In the genomic region with DNA sequence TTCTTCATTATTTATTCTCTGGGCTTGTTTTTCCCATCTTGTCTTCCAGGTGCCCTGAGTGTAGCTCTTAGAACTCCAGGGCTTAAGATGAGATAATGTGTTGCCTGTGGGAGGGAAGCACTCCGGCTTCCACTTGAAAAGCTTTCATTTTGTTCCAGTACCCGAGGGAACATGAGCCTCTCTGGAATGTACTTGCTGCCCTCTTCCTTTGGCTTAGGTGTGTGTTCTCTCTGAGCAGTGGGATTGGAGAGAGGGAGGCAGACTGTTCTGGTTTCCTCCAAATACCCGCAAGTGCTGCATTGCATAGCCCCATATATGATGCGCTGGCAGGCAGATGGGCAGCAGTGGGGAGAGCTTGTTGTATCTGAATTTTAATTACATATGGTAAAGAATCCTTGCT, we compare ENCODE assay signal across 11 cellular contexts. TPM values are rescaled to one million over a fixed set of nuclear protein-coding genes. Genes with fewer than 3 reads are reported as not detected.
DNase-seq lines count a peak whose midpoint lies in the region; ATAC-seq and TF ChIP-seq lines count a peak whose summit lies in the region.
"Had no signal": no experiment of that assay in that cellular context is flagged by ENCODE, and none has a peak within 500 bp of the region (broad histone marks: within the 10 kb centered on the region; RNA-seq: fewer than 3 reads in every experiment).

No MANE protein-coding gene starts in this region.

- no peaks in the 10 kb centered on the region for H3K36me3 ChIP-seq in RWPE2 (ENCODE audit: low read depth)
- H3K36me3 ChIP-seq in prostate gland: no peaks in the 10 kb centered on the region
- no peaks in the 10 kb centered on the region for H3K36me3 ChIP-seq in heart right ventricle
- H3K36me3 ChIP-seq: right atrium auricular region had no signal

- peak; percentile 76 for DNase-seq in Jurkat, Clone E6-1 (ENCODE audit: low read depth, low spot score)
- DNase-seq in RWPE2 (ENCODE audit: low spot score) (no peak), head of caudate nucleus (peak in 23 of 42 donors; percentile 9 to 68 (median 39)), prostate gland (ENCODE audit: low spot score) (peak; percentile 7), NCI-H2196 treated with DMSO at 0.1 percent for 48 hours (lab: John Stamatoyannopoulos, UW; ENCODE audit: unreplicated experiment) (no peak), KG1 (lab: John Stamatoyannopoulos, UW) (no peak), heart right ventricle (no peak)
- DNase-seq: activated T-cell treated with anti-CD3 and anti-CD28 coated beads, Interleukin-2, amount 50 U/mL, for 4 hours; central memory CD4-positive, alpha-beta T cell; DMS 273 treated with DMSO at 0.1 percent for 48 hours had no signal

- H3K4me3 ChIP-seq in Jurkat, Clone E6-1 (ENCODE audit: low read length): no peak overlapping the region
- H3K4me3 ChIP-seq in RWPE2 (ENCODE audit: severe bottlenecking): no peak overlapping the region
- no peak overlapping the region for H3K4me3 ChIP-seq in prostate gland
- no peak overlapping the region for H3K4me3 ChIP-seq in heart right ventricle
- H3K4me3 ChIP-seq: right atrium auricular region had no signal

- TF ChIP-seq CTCF in RWPE2 (IDR thresholded peaks at IDR 0.05; ENCODE audit: poor library complexity, severe bottlenecking): no peak
- TF ChIP-seq CTCF in prostate gland (IDR thresholded peaks at IDR 0.05): no peak
- TF ChIP-seq CTCF in heart right ventricle (IDR thresholded peaks at IDR 0.05): no peak

- H3K9me3 ChIP-seq in RWPE2 (ENCODE audit: severe bottlenecking): no peaks in the 10 kb centered on the region
- H3K9me3 ChIP-seq in prostate gland: no peaks in the 10 kb centered on the region
- H3K9me3 ChIP-seq in heart right ventricle: no peaks in the 10 kb centered on the region
- H3K9me3 ChIP-seq: right atrium auricular region had no signal

- WGBS in prostate gland: 47% methylated on average over 4 of the region's 4 CpGs
- 46 to 50% methylated on average over 4 of the region's 4 CpGs for WGBS in heart right ventricle, 2 donors

- H3K27me3 ChIP-seq in RWPE2 (ENCODE audit: insufficient read depth, poor library complexity, severe bottlenecking): no peaks in the 10 kb centered on the region
- H3K27me3 ChIP-seq in prostate gland (replicated peaks; ENCODE audit: insufficient read depth): no peaks in the 10 kb centered on the region
- no peaks in the 10 kb centered on the region for H3K27me3 ChIP-seq in heart right ventricle
- H3K27me3 ChIP-seq: right atrium auricular region had no signal

- TF ChIP-seq POLR2A in prostate gland (IDR thresholded peaks at IDR 0.05): no peak

- H3K27ac ChIP-seq in RWPE2 (ENCODE audit: poor library complexity, severe bottlenecking): no peak overlapping the region
- H3K27ac ChIP-seq in prostate gland: no peak overlapping the region
- H3K27ac ChIP-seq in heart right ventricle: no peak overlapping the region
- H3K27ac ChIP-seq: right atrium auricular region had no signal

- ATAC-seq in RWPE2 (ENCODE audit: low read depth) (peak; percentile 51), heart right ventricle (no peak)

- H3K4me1 ChIP-seq in RWPE2 (ENCODE audit: insufficient read depth, poor library complexity, severe bottlenecking): peaks cover 31% of the 10 kb centered on the region
- H3K4me1 ChIP-seq in prostate gland (replicated peaks): no peaks in the 10 kb centered on the region
- H3K4me1 ChIP-seq in heart right ventricle: no peaks in the 10 kb centered on the region
- H3K4me1 ChIP-seq: right atrium auricular region had no signal

- intact Hi-C loops in head of caudate nucleus (cut with DNase I) (no loop called here), prostate gland (cut with DNase I) (no loop called here), heart right ventricle (cut with DNase I) (no loop called here)

RNA-seq across cellular contexts. Expression of a gene that starts 0.9 kb away (rescaled TPM):
- not detected for polyA plus RNA-seq in Jurkat, Clone E6-1 (2012; ENCODE audit: insufficient read depth, insufficient read length)
- total RNA-seq in prostate gland (under 1 TPM in 1 of 2 donors, not detected in 1; 0.91 TPM), heart right ventricle (under 1 TPM in 3 of 10 donors, not detected in 7; 0.10 to 0.60 (median 0.13) TPM)
- not detected for polyA plus RNA-seq in heart right ventricle

RNA-seq across cellular contexts. Expression of a gene that starts 36.2 kb away (rescaled TPM):
- 4.0 TPM for polyA plus RNA-seq in Jurkat, Clone E6-1 (2012; ENCODE audit: insufficient read depth, insufficient read length)
- total RNA-seq in prostate gland (10 to 100 TPM; 10.3 to 97.8 TPM), heart right ventricle (1 to 10 TPM; 1.5 to 6.9 (median 3.3) TPM)
- under 1 TPM; 0.19 to 0.51 TPM for polyA plus RNA-seq in heart right ventricle

Comparison
In these comparisons a context has a peak if more than half of its experiments do, and no peak if none do; other contexts are left out.
1. DNase-seq: peak in Jurkat, Clone E6-1 (single experiment), head of caudate nucleus (23 of 42) and prostate gland (single experiment); none in RWPE2 (single experiment), NCI-H2196 treated with DMSO at 0.1 percent for 48 hours (single experiment), KG1 (single experiment) and heart right ventricle (0 of 2).